ENCODE assay signal across 1 cellular context in genomic region chr2:219490186-219490585, GRCh38.
TF ChIP-seq lines count a peak whose summit lies in the region.

No MANE protein-coding gene starts in this region.

TF ChIP-seq in HepG2, 621 proteins besides CTCF, POLR2A, EP300 and RAD21:
- peak; percentile 84 for TF ChIP-seq TEAD3 (CRISPR knock-in tag; optimal IDR thresholded peaks at IDR 0.05; ENCODE audit: borderline replicate concordance)
- TF ChIP-seq, protein P1, sequence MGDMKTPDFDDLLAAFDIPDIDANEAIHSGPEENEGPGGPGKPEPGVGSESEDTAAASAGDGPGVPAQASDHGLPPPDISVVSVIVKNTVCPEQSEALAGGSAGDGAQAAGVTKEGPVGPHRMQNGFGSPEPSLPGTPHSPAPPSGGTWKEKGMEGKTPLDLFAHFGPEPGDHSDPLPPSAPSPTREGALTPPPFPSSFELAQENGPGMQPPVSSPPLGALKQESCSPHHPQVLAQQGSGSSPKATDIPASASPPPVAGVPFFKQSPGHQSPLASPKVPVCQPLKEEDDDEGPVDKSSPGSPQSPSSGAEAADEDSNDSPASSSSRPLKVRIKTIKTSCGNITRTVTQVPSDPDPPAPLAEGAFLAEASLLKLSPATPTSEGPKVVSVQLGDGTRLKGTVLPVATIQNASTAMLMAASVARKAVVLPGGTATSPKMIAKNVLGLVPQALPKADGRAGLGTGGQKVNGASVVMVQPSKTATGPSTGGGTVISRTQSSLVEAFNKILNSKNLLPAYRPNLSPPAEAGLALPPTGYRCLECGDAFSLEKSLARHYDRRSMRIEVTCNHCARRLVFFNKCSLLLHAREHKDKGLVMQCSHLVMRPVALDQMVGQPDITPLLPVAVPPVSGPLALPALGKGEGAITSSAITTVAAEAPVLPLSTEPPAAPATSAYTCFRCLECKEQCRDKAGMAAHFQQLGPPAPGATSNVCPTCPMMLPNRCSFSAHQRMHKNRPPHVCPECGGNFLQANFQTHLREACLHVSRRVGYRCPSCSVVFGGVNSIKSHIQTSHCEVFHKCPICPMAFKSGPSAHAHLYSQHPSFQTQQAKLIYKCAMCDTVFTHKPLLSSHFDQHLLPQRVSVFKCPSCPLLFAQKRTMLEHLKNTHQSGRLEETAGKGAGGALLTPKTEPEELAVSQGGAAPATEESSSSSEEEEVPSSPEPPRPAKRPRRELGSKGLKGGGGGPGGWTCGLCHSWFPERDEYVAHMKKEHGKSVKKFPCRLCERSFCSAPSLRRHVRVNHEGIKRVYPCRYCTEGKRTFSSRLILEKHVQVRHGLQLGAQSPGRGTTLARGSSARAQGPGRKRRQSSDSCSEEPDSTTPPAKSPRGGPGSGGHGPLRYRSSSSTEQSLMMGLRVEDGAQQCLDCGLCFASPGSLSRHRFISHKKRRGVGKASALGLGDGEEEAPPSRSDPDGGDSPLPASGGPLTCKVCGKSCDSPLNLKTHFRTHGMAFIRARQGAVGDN (CRISPR knock-in tag; IDR thresholded peaks at IDR 0.05): peak; percentile 19; the same call in 1 of the 2 replicates
- no peak for TF ChIP-seq IRF2 (CRISPR knock-in tag; IDR thresholded peaks at IDR 0.05)
